18 cellular contexts compared by ENCODE assay signal in genomic region chr1:184870319-184870718, GRCh38.
A peak's percentile ranks its signal among the peaks of the same experiment; 100 is the strongest.
DNase-seq lines count a peak whose midpoint lies in the region; ATAC-seq lines count a peak whose summit lies in the region.
"Had no signal": no experiment of that assay in that cellular context is flagged by ENCODE, and none has a peak within 500 bp of the region (broad histone marks: within the 10 kb centered on the region; RNA-seq: fewer than 3 reads in every experiment).

No MANE protein-coding gene starts in this region.

- peaks cover 31% of the 10 kb centered on the region for H3K4me1 Mint-ChIP-seq in T-helper 1 cell treated with Interleukin-12 subunit alpha and Interleukin-12 subunit beta and Interleukin-4 antibody, amounts not matched to agents 30 μg/mL and 1 μg/mL, for 36 hours (ENCODE audit: low read depth)
- H3K4me1 Mint-ChIP-seq: H9, nephron progenitor cell had no signal

- H3K27me3 Mint-ChIP-seq in T-helper 1 cell treated with Interleukin-12 subunit alpha and Interleukin-12 subunit beta and Interleukin-4 antibody, amounts not matched to agents 30 μg/mL and 1 μg/mL, for 36 hours (ENCODE audit: low read depth) = no peaks in the 10 kb centered on the region

- no peak for DNase-seq in activated CD4-positive, CD25-positive, alpha-beta regulatory T cell treated with anti-CD3 and anti-CD28 coated beads, Interleukin-2, amount 50 U/mL, for 72 hours
- peak; percentile 19 for DNase-seq in stimulated activated CD4-positive, alpha-beta T cell treated with anti-CD3 and anti-CD28 coated beads, Interleukin-15, amount 100 ng/mL, for 24 hours
- no peak for DNase-seq in stimulated activated CD4-positive, alpha-beta T cell treated with anti-CD3 and anti-CD28 coated beads, Interleukin-12 subunit alpha, Interleukin-12 subunit beta, amount 100 ng/mL, for 4 hours
- DNase-seq in stimulated activated naive CD8-positive, alpha-beta T cell treated with anti-CD3 and anti-CD28 coated beads, Interleukin-15, Interleukin-2, amounts not matched to agents 100 U/mL and 50 U/mL, for 24 hours = no peak
- DNase-seq: glutamatergic neuron, H9, IMR-90, lower lobe of right lung, NCI-H1092 treated with DMSO at 0.1 percent for 48 hours, NCI-H2029, NCI-H69, nephron progenitor cell, pancreas, trophoblast cell had no signal

- ATAC-seq in activated CD4-positive, CD25-positive, alpha-beta regulatory T cell treated with anti-CD3 and anti-CD28 coated beads, Interleukin-2, amount 50 U/mL, for 24 hours = peak; percentile 16 to 30
- peak; percentile 26 for ATAC-seq in stimulated activated naive CD8-positive, alpha-beta T cell treated with anti-CD3 and anti-CD28 coated beads, Interleukin-15, Interleukin-2, amounts not matched to agents 100 U/mL and 50 U/mL, for 24 hours
- ATAC-seq in GM21515 (IDR thresholded peaks at IDR 0.05; ENCODE audit: unreplicated experiment) = no peak
- no peak for ATAC-seq in GM19023 (IDR thresholded peaks at IDR 0.05; ENCODE audit: unreplicated experiment)
- ATAC-seq: lower lobe of right lung, pancreas had no signal

- peak overlapping the region; percentile 18 for H3K27ac Mint-ChIP-seq in T-helper 1 cell treated with Interleukin-12 subunit alpha and Interleukin-12 subunit beta and Interleukin-4 antibody, amounts not matched to agents 30 μg/mL and 1 μg/mL, for 36 hours
- H3K27ac Mint-ChIP-seq: H9, nephron progenitor cell had no signal

- no peak overlapping the region for H3K4me3 Mint-ChIP-seq in T-helper 1 cell treated with Interleukin-12 subunit alpha and Interleukin-12 subunit beta and Interleukin-4 antibody, amounts not matched to agents 30 μg/mL and 1 μg/mL, for 36 hours
- H3K4me3 Mint-ChIP-seq: H9, nephron progenitor cell had no signal

- H3K9me3 Mint-ChIP-seq in T-helper 1 cell treated with Interleukin-12 subunit alpha and Interleukin-12 subunit beta and Interleukin-4 antibody, amounts not matched to agents 30 μg/mL and 1 μg/mL, for 36 hours = no peaks in the 10 kb centered on the region
- H3K9me3 Mint-ChIP-seq: H9 had no signal

- peaks cover 19% of the 10 kb centered on the region for H3K36me3 Mint-ChIP-seq in T-helper 1 cell treated with Interleukin-12 subunit alpha and Interleukin-12 subunit beta and Interleukin-4 antibody, amounts not matched to agents 30 μg/mL and 1 μg/mL, for 36 hours (ENCODE audit: low read depth)

Comparison
In these comparisons a context has a peak if more than half of its experiments do, and no peak if none do; other contexts are left out.
1. ATAC-seq: peak in activated CD4-positive, CD25-positive, alpha-beta regulatory T cell treated with anti-CD3 and anti-CD28 coated beads, Interleukin-2, amount 50 U/mL, for 24 hours (2 of 2) and stimulated activated naive CD8-positive, alpha-beta T cell treated with anti-CD3 and anti-CD28 coated beads, Interleukin-15, Interleukin-2, amounts not matched to agents 100 U/mL and 50 U/mL, for 24 hours (single experiment); none in GM21515 (single experiment) and GM19023 (single experiment).